ENCODE assay signal across 22 cellular contexts in the genomic region with DNA sequence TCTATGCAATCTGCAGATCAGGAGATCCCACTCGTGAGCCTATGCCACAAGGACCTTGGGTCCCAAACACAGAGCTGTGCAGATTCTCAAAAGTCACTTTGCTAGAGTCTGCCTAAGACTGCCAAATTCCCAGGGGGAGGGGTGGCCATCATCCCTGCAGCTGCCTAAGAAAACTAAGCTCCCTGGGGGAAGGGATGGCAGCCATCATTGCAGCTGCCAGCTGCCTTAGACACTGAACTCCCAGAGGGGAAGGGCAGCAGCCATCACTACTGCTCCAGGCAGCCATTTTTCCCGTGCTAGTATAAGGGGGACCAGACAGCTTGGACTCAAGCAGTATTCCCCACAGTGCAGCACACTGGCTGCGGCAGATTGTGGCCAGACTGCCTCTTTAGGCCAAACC.
DNase-seq lines count a peak whose midpoint lies in the region; ATAC-seq and TF ChIP-seq lines count a peak whose summit lies in the region.
"Had no signal": no experiment of that assay in that cellular context is flagged by ENCODE, and none has a peak within 500 bp of the region (broad histone marks: within the 10 kb centered on the region; RNA-seq: fewer than 3 reads in every experiment).

No MANE protein-coding gene starts in this region.

- H3K4me3 ChIP-seq in BE2C (ENCODE audit: low read depth, low read length), result no peak overlapping the region
- H3K4me3 ChIP-seq: A549, GM12878, HAP-1 had no signal

- H3K36me3 ChIP-seq in BE2C, result no peaks in the 10 kb centered on the region
- H3K36me3 ChIP-seq: HAP-1 had no signal

- H3K4me1 ChIP-seq in BE2C, result no peaks in the 10 kb centered on the region
- H3K4me1 ChIP-seq: A549 had no signal

- peaks cover 11% of the 10 kb centered on the region for H3K9me3 Mint-ChIP-seq in glutamatergic neuron (ENCODE audit: unreplicated experiment)

- H3K27me3 ChIP-seq in BE2C, result no peaks in the 10 kb centered on the region

- DNase-seq in BE2C (peak; percentile 12), NCI-H2171 (lab: John Stamatoyannopoulos, UW) (peak; percentile 17), glutamatergic neuron (peak; percentile 23), occipital lobe (lab: John Stamatoyannopoulos, UW) (no peak)
- DNase-seq: 8988T; ACHN; AML-193; C1 segment of cervical spinal cord; Calu3; CD4-positive, alpha-beta memory T cell; COR-L47; DMS 273 treated with DMSO at 0.1 percent for 48 hours; DMS79; EL; GDM1; GOT3; HFFc6 had no signal

- H3K4me1 Mint-ChIP-seq in glutamatergic neuron (ENCODE audit: low read depth, unreplicated experiment), result no peaks in the 10 kb centered on the region
- H3K4me1 Mint-ChIP-seq: CD4-positive, alpha-beta memory T cell had no signal

- H3K9me3 ChIP-seq in BE2C, result peaks cover 7% of the 10 kb centered on the region
- H3K9me3 ChIP-seq: A549 had no signal

- TF ChIP-seq CTCF in BE2C (IDR thresholded peaks at IDR 0.05; ENCODE audit: low read depth, low read length), result no peak
- no peak for TF ChIP-seq CTCF in glutamatergic neuron (IDR thresholded peaks at IDR 0.05; ENCODE audit: partially characterized antibody, unreplicated experiment)

- peaks cover 3% of the 10 kb centered on the region for H3K27me3 Mint-ChIP-seq in glutamatergic neuron (ENCODE audit: unreplicated experiment)
- H3K27me3 Mint-ChIP-seq: CD4-positive, alpha-beta memory T cell had no signal

- H3K36me3 Mint-ChIP-seq in glutamatergic neuron (ENCODE audit: unreplicated experiment), result peaks cover 38% of the 10 kb centered on the region
- H3K36me3 Mint-ChIP-seq: CD4-positive, alpha-beta memory T cell had no signal

- no peak for ATAC-seq in GM19351 (IDR thresholded peaks at IDR 0.05; ENCODE audit: unreplicated experiment)
- ATAC-seq in HG02610 (IDR thresholded peaks at IDR 0.05; ENCODE audit: unreplicated experiment), result no peak
- ATAC-seq: A549, GM12878 had no signal

- H3K4me3 Mint-ChIP-seq in glutamatergic neuron (ENCODE audit: unreplicated experiment), result no peak overlapping the region
- H3K4me3 Mint-ChIP-seq: CD4-positive, alpha-beta memory T cell; HFFc6 had no signal

- H3K27ac Mint-ChIP-seq in glutamatergic neuron (ENCODE audit: unreplicated experiment), result no peak overlapping the region
- H3K27ac Mint-ChIP-seq: CD4-positive, alpha-beta memory T cell; HFFc6 had no signal
